In genomic region chr15:91694131-91694828, GRCh38 we compare ENCODE assay signal across 9 cellular contexts.
A peak's percentile ranks its signal among the peaks of the same experiment; 100 is the strongest.
DNase-seq lines count a peak whose midpoint lies in the region; ATAC-seq and TF ChIP-seq lines count a peak whose summit lies in the region.
"Had no signal": no experiment of that assay in that cellular context is flagged by ENCODE, and none has a peak within 500 bp of the region (broad histone marks: within the 10 kb centered on the region; RNA-seq: fewer than 3 reads in every experiment).

No MANE protein-coding gene starts in this region.

- H3K9ac ChIP-seq in SK-N-MC (ENCODE audit: insufficient read length) = peak overlapping the region; percentile 70

- DNase-seq in AG10803 (ENCODE audit: low read depth) (peak; percentile 76), SK-N-MC (ENCODE audit: low read depth, low spot score) (peak; percentile 75), cardiac muscle cell (ENCODE audit: low read depth in 1 of 2, low spot score in 1 of 2) (peak; percentile 7 to 90), psoas muscle (peak; percentile 51 to 79), brain microvascular endothelial cell (no peak), glomerular visceral epithelial cell (ENCODE audit: extremely low spot score) (no peak), activated gamma-delta T cell (lab: John Stamatoyannopoulos, UW) (no peak)
- no peak for DNase-seq in stimulated activated CD4-positive, alpha-beta T cell treated with anti-CD3 and anti-CD28 coated beads, Interleukin-4, amount 100 ng/mL, for 24 hours
- DNase-seq: effector CD8-positive, alpha-beta T cell had no signal

- H3K9me3 ChIP-seq in SK-N-MC (ENCODE audit: low read depth, low read length) (no peaks in the 10 kb centered on the region), cardiac muscle cell (ENCODE audit: low read depth) (no peaks in the 10 kb centered on the region), psoas muscle (no peaks in the 10 kb centered on the region)

- no peaks in the 10 kb centered on the region for H3K36me3 ChIP-seq in SK-N-MC (ENCODE audit: insufficient read depth, low read length)
- no peaks in the 10 kb centered on the region for H3K36me3 ChIP-seq in cardiac muscle cell
- H3K36me3 ChIP-seq in psoas muscle (ENCODE audit: insufficient read depth in 1 of 2, low read depth in 1 of 2) = no peaks in the 10 kb centered on the region
- H3K36me3 ChIP-seq in brain microvascular endothelial cell (replicated peaks) = no peaks in the 10 kb centered on the region

- peak; percentile 49 to 84 (median 70) for ATAC-seq in psoas muscle

- in situ Hi-C loops in brain microvascular endothelial cell (cut with HindIII; ENCODE audit: low pct_ligation_motif_present, low sequenced_read_pairs) = no loop called here

- 36 to 50% (median 42%) methylated on average over 11 of the region's 11 CpGs for WGBS in psoas muscle, 3 donors

- TF ChIP-seq CTCF in AG10803 (conservative IDR thresholded peaks at IDR 0.05; ENCODE audit: low read length) (no peak), cardiac muscle cell (IDR thresholded peaks at IDR 0.05; ENCODE audit: low read depth, low read length) (no peak), psoas muscle (IDR thresholded peaks at IDR 0.05) (no peak), brain microvascular endothelial cell (IDR thresholded peaks at IDR 0.05; ENCODE audit: low read depth, low read length, missing control alignments) (no peak)

- H3K27me3 ChIP-seq in cardiac muscle cell = no peaks in the 10 kb centered on the region
- H3K27me3 ChIP-seq in psoas muscle (ENCODE audit: insufficient read depth in 3 of 3, low read length in 2 of 3) = peaks cover 0 to 2% (median 0%) of the 10 kb centered on the region in 3 donors
- no peaks in the 10 kb centered on the region for H3K27me3 ChIP-seq in brain microvascular endothelial cell (replicated peaks)

- intact Hi-C loops in psoas muscle (cut with DNase I) = no loop called here

- H3K27ac ChIP-seq in SK-N-MC (peak overlapping the region; percentile 90), cardiac muscle cell (no peak overlapping the region), psoas muscle (peak overlapping the region; percentile 74), brain microvascular endothelial cell (no peak overlapping the region)

- no peaks in the 10 kb centered on the region for H3K4me1 ChIP-seq in cardiac muscle cell (ENCODE audit: low read depth)
- no peaks in the 10 kb centered on the region for H3K4me1 ChIP-seq in psoas muscle

- H3K4me3 ChIP-seq in AG10803 (ENCODE audit: low read length) (peak overlapping the region; percentile 49), SK-N-MC (peak overlapping the region; percentile 80), cardiac muscle cell (no peak overlapping the region), psoas muscle (peak overlapping the region; percentile 42), brain microvascular endothelial cell (ENCODE audit: low read depth, low read length) (no peak overlapping the region)

Comparison
In these comparisons a context has a peak if more than half of its experiments do, and no peak if none do; other contexts are left out.
1. DNase-seq: peak in AG10803 (single experiment), SK-N-MC (single experiment), cardiac muscle cell (2 of 2) and psoas muscle (2 of 2); none in brain microvascular endothelial cell (single experiment), glomerular visceral epithelial cell (single experiment), stimulated activated CD4-positive, alpha-beta T cell treated with anti-CD3 and anti-CD28 coated beads, Interleukin-4, amount 100 ng/mL, for 24 hours (single experiment) and activated gamma-delta T cell (single experiment).
2. H3K4me3 ChIP-seq: peak in AG10803 (single experiment), SK-N-MC (single experiment) and psoas muscle (single experiment); none in cardiac muscle cell (single experiment) and brain microvascular endothelial cell (single experiment).
3. H3K27ac ChIP-seq: peak in SK-N-MC (single experiment) and psoas muscle (single experiment); none in cardiac muscle cell (single experiment) and brain microvascular endothelial cell (single experiment).